Comparison of ENCODE assay signal across 8 cellular contexts in the genomic region with DNA sequence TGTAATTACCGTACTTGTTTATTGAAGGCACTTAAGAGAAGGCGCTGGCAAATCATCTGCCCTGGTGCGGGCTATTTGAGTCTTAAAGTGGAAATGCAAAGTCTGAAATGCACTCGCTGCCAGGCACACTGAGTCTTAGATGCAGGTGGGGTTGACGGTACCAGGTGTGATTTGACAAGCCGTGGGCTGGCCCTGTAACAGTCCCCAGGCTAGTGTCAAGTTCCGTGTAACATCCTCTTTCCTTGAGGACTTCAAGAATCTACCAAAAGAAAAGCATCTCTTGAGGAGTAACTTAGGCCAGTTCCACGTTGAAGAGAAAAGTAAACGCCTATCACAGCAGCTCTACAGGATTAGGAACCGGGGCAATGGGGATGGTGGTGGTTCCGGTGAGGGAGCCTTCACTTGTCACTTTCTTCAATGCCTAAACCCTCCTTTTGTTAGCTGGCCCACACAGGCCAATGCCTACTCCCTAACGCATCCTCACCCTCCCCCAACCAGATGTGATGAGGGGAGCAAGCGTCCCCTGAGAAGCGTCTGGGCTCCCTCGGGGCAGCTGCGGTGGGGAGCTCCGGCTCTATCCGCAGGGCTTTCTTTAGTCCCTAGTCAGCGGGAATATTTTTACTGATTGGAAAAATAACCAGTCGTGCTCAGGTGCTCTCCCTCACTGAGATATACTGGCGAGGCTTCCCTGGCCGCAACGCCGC. TPM values are rescaled to one million over a fixed set of nuclear protein-coding genes. Genes with fewer than 3 reads are reported as not detected.
DNase-seq lines count a peak whose midpoint lies in the region; ATAC-seq, FAIRE-seq and TF ChIP-seq lines count a peak whose summit lies in the region.

No MANE protein-coding gene starts in this region.

- H3K9me3 ChIP-seq in hepatocyte (ENCODE audit: low read depth) (no peaks in the 10 kb centered on the region), small intestine (ENCODE audit: control insufficient read depth, low read depth) (no peaks in the 10 kb centered on the region)

- no peak for TF ChIP-seq CTCF in hepatocyte (IDR thresholded peaks at IDR 0.05; ENCODE audit: poor library complexity)

- peaks cover 23% of the 10 kb centered on the region for H3K4me1 ChIP-seq in hepatocyte (ENCODE audit: insufficient read depth)
- H3K4me1 ChIP-seq in small intestine (ENCODE audit: control insufficient read depth in 2 of 2, insufficient read depth in 1 of 2, low read depth in 1 of 2, low read length in 1 of 2) = peaks cover 4% of the 10 kb centered on the region in 2 donors

- H3K27me3 ChIP-seq in hepatocyte (no peaks in the 10 kb centered on the region), small intestine (ENCODE audit: control insufficient read depth in 2 of 2, insufficient read depth in 2 of 2, low read length in 2 of 2) (no peaks in the 10 kb centered on the region)

- H3K36me3 ChIP-seq in hepatocyte (replicated peaks; ENCODE audit: insufficient read depth, low read depth) (no peaks in the 10 kb centered on the region), small intestine (ENCODE audit: control insufficient read depth in 2 of 2, insufficient read depth in 2 of 2, low read length in 2 of 2) (no peaks in the 10 kb centered on the region)

- peak overlapping the region; percentile 33 for H3K4me3 ChIP-seq in hepatocyte
- peak overlapping the region; percentile 30 to 56 for H3K4me3 ChIP-seq in small intestine (ENCODE audit: low read depth in 1 of 2, low read length in 2 of 2)

- H2AFZ ChIP-seq in hepatocyte = peak overlapping the region; percentile 49

- DNase-seq in DMS79 treated with DMSO at 0.1 percent for 48 hours (lab: John Stamatoyannopoulos, UW) (peak; percentile 64), DMS79 (lab: John Stamatoyannopoulos, UW) (no peak), HT-29 (ENCODE audit: low spot score) (peak; percentile 12), hepatocyte (ENCODE audit: low spot score) (no peak), small intestine (no peak), NCI-H510A treated with DMSO at 0.1 percent for 48 hours (lab: John Stamatoyannopoulos, UW) (no peak)

- 5% methylated on average over 24 of the region's 24 CpGs for WGBS in hepatocyte (ENCODE audit: low lambda C conversion rate, missing lambda C conversion rate)
- WGBS in small intestine, 3 donors = 1 to 6% (median 6%) methylated on average over 24 of the region's 24 CpGs

- no peak for FAIRE-seq in small intestine (lab: Jason Lieb, UNC)

- H3K27ac ChIP-seq in hepatocyte (peak overlapping the region; percentile 86), small intestine (ENCODE audit: low read depth in 1 of 2, low read length in 1 of 2) (peak overlapping the region; percentile 54 to 99)

- H3K4me2 ChIP-seq in hepatocyte = peak overlapping the region; percentile 84

- peaks cover 12% of the 10 kb centered on the region for H3K4me1 Mint-ChIP-seq in activated T-helper 17 cell treated with anti-CD3 and anti-CD28 coated beads, Interleukin-2, amount 50 U/mL, for 72 hours

- H3K27me3 Mint-ChIP-seq in activated T-helper 17 cell treated with anti-CD3 and anti-CD28 coated beads, Interleukin-2, amount 50 U/mL, for 72 hours = no peaks in the 10 kb centered on the region

- H3K27ac Mint-ChIP-seq in activated T-helper 17 cell treated with anti-CD3 and anti-CD28 coated beads, Interleukin-2, amount 50 U/mL, for 72 hours = peak overlapping the region; percentile 94

- no peaks in the 10 kb centered on the region for H3K9me2 ChIP-seq in hepatocyte (replicated peaks; ENCODE audit: insufficient read depth)

- H3K4me3 Mint-ChIP-seq in activated T-helper 17 cell treated with anti-CD3 and anti-CD28 coated beads, Interleukin-2, amount 50 U/mL, for 72 hours = peak overlapping the region; percentile 99

- H4K20me1 ChIP-seq in hepatocyte (ENCODE audit: insufficient read depth, poor library complexity, severe bottlenecking) = peaks cover 7% of the 10 kb centered on the region

- no peaks in the 10 kb centered on the region for H3K9me3 Mint-ChIP-seq in activated T-helper 17 cell treated with anti-CD3 and anti-CD28 coated beads, Interleukin-2, amount 50 U/mL, for 72 hours

- peaks cover 28% of the 10 kb centered on the region for H3K79me2 ChIP-seq in hepatocyte

- peak; percentile 27 for ATAC-seq in GM21447 (IDR thresholded peaks at IDR 0.05; ENCODE audit: unreplicated experiment)
- peak; percentile 18 for ATAC-seq in activated T-helper 17 cell treated with anti-CD3 and anti-CD28 coated beads, Interleukin-2, amount 50 U/mL, for 72 hours (replicated peaks)

- H3K36me3 Mint-ChIP-seq in activated T-helper 17 cell treated with anti-CD3 and anti-CD28 coated beads, Interleukin-2, amount 50 U/mL, for 72 hours (ENCODE audit: low read depth) = peaks cover 43% of the 10 kb centered on the region

RNA-seq across cellular contexts. Expression of a gene that starts 1.5 kb away (rescaled TPM):
- 23.1 and 27.8 TPM in 2 replicates for total RNA-seq in HT-29 (2014; rRNA removed; shearing (Covaris generic))
- total RNA-seq in activated T-helper 17 cell treated with anti-CD3 and anti-CD28 coated beads, Interleukin-2, amount 50 U/mL, for 72 hours = 100 to 1,000 TPM; 111 to 114 TPM
- total RNA-seq in hepatocyte = 273 and 291 TPM in 2 replicates
- 322 and 338 TPM in 2 replicates for polyA plus RNA-seq in hepatocyte
- 100 to 1,000 TPM in 2 of 3 donors, 10 to 100 TPM in 1; 73.8 to 156 (median 120) TPM for polyA plus RNA-seq in small intestine

Comparison
In these comparisons a context has a peak if more than half of its experiments do, and no peak if none do; other contexts are left out.
1. DNase-seq: peak in DMS79 treated with DMSO at 0.1 percent for 48 hours (single experiment) and HT-29 (single experiment); none in DMS79 (single experiment), hepatocyte (single experiment), small intestine (single experiment) and NCI-H510A treated with DMSO at 0.1 percent for 48 hours (single experiment).